1 cellular context compared by ENCODE assay signal in genomic region chr4:82467442-82467841, GRCh38.
TF ChIP-seq lines count a peak whose summit lies in the region.

No MANE protein-coding gene starts in this region.

TF ChIP-seq in K562, 482 proteins besides CTCF, POLR2A, EP300 and RAD21:
- TF ChIP-seq NFIC (IDR thresholded peaks at IDR 0.05): peak; percentile 73
- no peak for TF ChIP-seq NBN (IDR thresholded peaks at IDR 0.05; ENCODE audit: low read depth)
